In genomic region chr17:7704601-7705268, GRCh38 we compare ENCODE assay signal across 8 cellular contexts. TPM values are rescaled to one million over a fixed set of nuclear protein-coding genes. Genes with fewer than 3 reads are reported as not detected.
DNase-seq lines count a peak whose midpoint lies in the region; ATAC-seq and TF ChIP-seq lines count a peak whose summit lies in the region.

EFNB3 (plus strand) TSS chr17:7705202; CDS start chr17:7705599, 397 bp downstream.

- intact Hi-C loops in CD14-positive monocyte (cut with micrococcal nuclease): no loop called here

- H3K36me3 Mint-ChIP-seq in CD14-positive monocyte: peaks cover 40 to 46% of the 10 kb centered on the region in 2 donors
- peaks cover 8% of the 10 kb centered on the region for H3K36me3 Mint-ChIP-seq in IgD-negative memory B cell

- H4K20me1 ChIP-seq in smooth muscle cell (ENCODE audit: low read depth): no peaks in the 10 kb centered on the region

- peak within 1 kb of the TSS; percentile 88 for H3K4me2 ChIP-seq in smooth muscle cell

- H3K4me3 ChIP-seq in iPS-11a (ENCODE audit: low read depth, low read length) (peak within 1 kb of the TSS; percentile 54), smooth muscle cell (peak within 1 kb of the TSS; percentile 61)

- no peaks in the 10 kb centered on the region for H3F3A ChIP-seq in smooth muscle cell (ENCODE audit: low read depth)

- H3K27ac ChIP-seq in smooth muscle cell (ENCODE audit: low read depth): peak within 1 kb of the TSS; percentile 55

- H3K27ac Mint-ChIP-seq in CD14-positive monocyte (peak within 1 kb of the TSS in 5 of 7 donors; percentile 2 to 72 (median 46)), IgD-negative memory B cell (peak within 1 kb of the TSS in 1 of 3 donors; percentile 31)

- DNase-seq in CD14-positive monocyte (ENCODE audit: low spot score) (no peak), amniotic epithelial cell (ENCODE audit: low read depth) (peak; percentile 16), smooth muscle cell (lab: John Stamatoyannopoulos, UW; ENCODE audit: unreplicated experiment) (no peak), NCI-H446 treated with DMSO at 0.1 percent for 48 hours (lab: John Stamatoyannopoulos, UW) (no peak)

- peak within 1 kb of the TSS; percentile 82 for H3K9ac ChIP-seq in smooth muscle cell (ENCODE audit: low read depth)

- H3K4me1 Mint-ChIP-seq in CD14-positive monocyte: peaks cover 9% of the 10 kb centered on the region
- peaks cover 0 to 10% (median 8%) of the 10 kb centered on the region in 3 donors for H3K4me1 Mint-ChIP-seq in IgD-negative memory B cell

- H3K27me3 Mint-ChIP-seq in CD14-positive monocyte (ENCODE audit: low read depth in 3 of 3): peaks cover 49 to 58% (median 49%) of the 10 kb centered on the region in 3 donors
- peaks cover 42% of the 10 kb centered on the region for H3K27me3 Mint-ChIP-seq in IgD-negative memory B cell

- no peaks in the 10 kb centered on the region for H3K9me3 ChIP-seq in smooth muscle cell (replicated peaks; ENCODE audit: low read depth)

- TF ChIP-seq CTCF in CD14-positive monocyte (IDR thresholded peaks at IDR 0.05): no peak
- no peak for TF ChIP-seq CTCF in smooth muscle cell (IDR thresholded peaks at IDR 0.05; ENCODE audit: borderline replicate concordance, insufficient read depth, poor library complexity, severe bottlenecking)

- peak within 1 kb of the TSS in 1 of 2 donors; percentile 76 for H3K4me3 Mint-ChIP-seq in CD14-positive monocyte
- peak within 1 kb of the TSS in 3 of 4 donors; percentile 61 to 89 (median 66) for H3K4me3 Mint-ChIP-seq in IgD-negative memory B cell

- peak within 1 kb of the TSS; percentile 71 for H2AFZ ChIP-seq in smooth muscle cell (ENCODE audit: low read depth)

- no peaks in the 10 kb centered on the region for H3K36me3 ChIP-seq in smooth muscle cell (ENCODE audit: low read depth)

- H3K79me2 ChIP-seq in smooth muscle cell (ENCODE audit: low read depth): no peaks in the 10 kb centered on the region

- H3K4me1 ChIP-seq in smooth muscle cell (ENCODE audit: low read depth): peaks cover 22% of the 10 kb centered on the region

- WGBS in smooth muscle cell (ENCODE audit: low lambda C conversion rate): 3% methylated on average over 17 of the region's 45 CpGs

- no peaks in the 10 kb centered on the region for H3K27me3 ChIP-seq in smooth muscle cell (ENCODE audit: low read depth)

- H3K9me3 Mint-ChIP-seq in CD14-positive monocyte (peaks cover 0 to 11% (median 6%) of the 10 kb centered on the region in 7 donors), IgD-negative memory B cell (no peaks in the 10 kb centered on the region)

- ATAC-seq in GM18909 (IDR thresholded peaks at IDR 0.05; ENCODE audit: poor library complexity, unreplicated experiment) (no peak), GM18907 (IDR thresholded peaks at IDR 0.05; ENCODE audit: unreplicated experiment) (no peak)

RNA-seq across cellular contexts. Expression of gene EFNB3, which starts in this region (rescaled TPM):
- polyA plus RNA-seq in CD14-positive monocyte: not detected
- polyA plus RNA-seq in IgD-negative memory B cell: not detected
- 4.8 and 8.1 TPM in 2 replicates for total RNA-seq in smooth muscle cell
- polyA plus RNA-seq in smooth muscle cell: 6.2 and 6.7 TPM in 2 replicates
